ENCODE assay signal across 12 cellular contexts in genomic region chr17:42313773-42314566, GRCh38. TPM values are rescaled to one million over a fixed set of nuclear protein-coding genes. Genes with fewer than 3 reads are reported as not detected.
DNase-seq lines count a peak whose midpoint lies in the region; ATAC-seq and TF ChIP-seq lines count a peak whose summit lies in the region.
"Had no signal": no experiment of that assay in that cellular context is flagged by ENCODE, and none has a peak within 500 bp of the region (broad histone marks: within the 10 kb centered on the region; RNA-seq: fewer than 3 reads in every experiment).

No MANE protein-coding gene starts in this region.

- no peak overlapping the region for H3K4me3 ChIP-seq in DOHH2 (ENCODE audit: low read length)
- no peak overlapping the region for H3K4me3 ChIP-seq in Panc1 (ENCODE audit: low read depth in 2 of 2, low read length in 2 of 2)
- H3K4me3 ChIP-seq in neutrophil (ENCODE audit: low read depth in 1 of 2, low read length in 1 of 2), result no peak overlapping the region
- no peak overlapping the region for H3K4me3 ChIP-seq in GM23248

- no peak for TF ChIP-seq POLR2A in GM18505 (IDR thresholded peaks at IDR 0.05; ENCODE audit: borderline replicate concordance, extremely low read depth, insufficient read depth, insufficient read length)

- H3K9ac ChIP-seq in GM23248, result no peak overlapping the region

- TF ChIP-seq CTCF in DOHH2 (IDR thresholded peaks at IDR 0.05; ENCODE audit: low read depth, low read length, poor library complexity, severe bottlenecking) (no peak), Panc1 (IDR thresholded peaks at IDR 0.05) (no peak), neutrophil (IDR thresholded peaks at IDR 0.05) (no peak)

- in situ Hi-C loops in Panc1 (cut with HindIII; ENCODE audit: low pct_unique_long_range_greater_than_20kb, low sequenced_read_pairs) (no loop called here), GM23248 (cut with MboI) (no loop called here)

- H3K36me3 ChIP-seq in DOHH2 (ENCODE audit: control insufficient read depth, low read length) (no peaks in the 10 kb centered on the region), Panc1 (ENCODE audit: control insufficient read depth, insufficient read depth, low read length) (no peaks in the 10 kb centered on the region; the same call in 1 of the 2 replicates), neutrophil (peaks cover 100% of the 10 kb centered on the region), GM23248 (ENCODE audit: low read depth) (peaks cover 33% of the 10 kb centered on the region)

- H4K20me1 ChIP-seq in DOHH2 (ENCODE audit: control insufficient read depth, insufficient read depth, low read depth, low read length), result no peaks in the 10 kb centered on the region
- no peaks in the 10 kb centered on the region for H4K20me1 ChIP-seq in GM23248 (ENCODE audit: insufficient read depth)

- POLR2A ChIA-PET in Panc1 (lab: Charles Lee), result no interaction called here

- BruUV-seq in Panc1 (replicated peaks; lab: Mats Ljungman, UMichigan), result no TSS peak

- H3K79me2 ChIP-seq in DOHH2 (ENCODE audit: control insufficient read depth, low read length), result no peaks in the 10 kb centered on the region
- H3K79me2 ChIP-seq in GM23248 (ENCODE audit: insufficient read depth), result peaks cover 16% of the 10 kb centered on the region

- no peaks in the 10 kb centered on the region for H3K9me3 ChIP-seq in DOHH2 (ENCODE audit: control insufficient read depth, insufficient read depth, low read length)
- no peaks in the 10 kb centered on the region for H3K9me3 ChIP-seq in Panc1 (ENCODE audit: control insufficient read depth, insufficient read depth, low read depth, low read length)
- H3K9me3 ChIP-seq in neutrophil, result no peaks in the 10 kb centered on the region
- H3K9me3 ChIP-seq in GM23248 (ENCODE audit: low read depth), result no peaks in the 10 kb centered on the region

- CTCF ChIA-PET in Panc1 (lab: Charles Lee), result interaction anchor here (0.6 to 1.7 kb wide), 2 partner anchors 204 to 210 kb away, joined by 4 to 5 read pairs; no protein-coding TSS in a partner anchor

- intact Hi-C loops in Panc1 (cut with micrococcal nuclease; ENCODE audit: unreplicated experiment), result loop anchor here (10.0 kb wide), 1 partner anchor 211 kb away; no protein-coding TSS in a partner anchor

- 80 to 81% methylated on average over 14 of the region's 14 CpGs for WGBS in GM23248 (ENCODE audit: low coverage in 1 of 2, low lambda C conversion rate in 2 of 2, missing lambda C conversion rate in 2 of 2), 2 experiments

- H3K27ac ChIP-seq in DOHH2 (ENCODE audit: low read depth, low read length), result no peak overlapping the region
- H3K27ac ChIP-seq in Panc1 (ENCODE audit: low read length), result peak overlapping the region; percentile 80
- H3K27ac ChIP-seq in neutrophil, result peak overlapping the region; percentile 18
- no peak overlapping the region for H3K27ac ChIP-seq in GM23248

- ATAC-seq in Panc1 (no peak), HG02623 (IDR thresholded peaks at IDR 0.05; ENCODE audit: unreplicated experiment) (no peak), GM18505 (IDR thresholded peaks at IDR 0.05; ENCODE audit: unreplicated experiment) (no peak)

- H3F3A ChIP-seq in DOHH2 (ENCODE audit: control insufficient read depth, insufficient read depth) (peaks cover 18% of the 10 kb centered on the region), GM23248 (ENCODE audit: insufficient read depth) (0 out of 2 replicates have a peak, but pooled peaks cover 20% of the 10 kb centered on the region)

- H3K4me2 ChIP-seq in DOHH2 (ENCODE audit: low read length) (peak overlapping the region; percentile 85), GM23248 (ENCODE audit: unreplicated experiment) (no peak overlapping the region)

- H3K9me2 ChIP-seq in DOHH2 (replicated peaks; ENCODE audit: control insufficient read depth, low read length) (no peaks in the 10 kb centered on the region), GM23248 (ENCODE audit: insufficient read depth) (no peaks in the 10 kb centered on the region)

- no peak overlapping the region for H2AFZ ChIP-seq in GM23248

- H3K4me1 ChIP-seq in DOHH2 (ENCODE audit: control insufficient read depth, low read length) (peaks cover 60% of the 10 kb centered on the region), Panc1 (ENCODE audit: control insufficient read depth, insufficient read depth, low read length) (peaks cover 60% of the 10 kb centered on the region), neutrophil (ENCODE audit: control insufficient read depth in 1 of 2, insufficient read depth in 1 of 2, low read depth in 1 of 2, low read length in 1 of 2) (peaks cover 20 to 25% of the 10 kb centered on the region in 2 experiments), GM23248 (ENCODE audit: insufficient read depth) (peaks cover 12% of the 10 kb centered on the region)

- no peak for DNase-seq in Panc1 (ENCODE audit: low read depth, low spot score)
- peak; percentile 69 for DNase-seq in amniotic epithelial cell (ENCODE audit: low read depth)
- no peak for DNase-seq in GM23248
- DNase-seq in NCI-H187 (lab: John Stamatoyannopoulos, UW), result no peak
- DNase-seq: dermis blood vessel endothelial cell, DMS79 treated with DMSO at 0.1 percent for 48 hours, NCI-H1694 treated with DMSO at 0.1 percent for 48 hours, SHP77 had no signal

- H3K27me3 ChIP-seq in DOHH2 (ENCODE audit: control insufficient read depth, low read length) (no peaks in the 10 kb centered on the region), Panc1 (ENCODE audit: control insufficient read depth, insufficient read depth, low read length) (no peaks in the 10 kb centered on the region), neutrophil (no peaks in the 10 kb centered on the region), GM23248 (replicated peaks; ENCODE audit: insufficient read depth) (no peaks in the 10 kb centered on the region)

RNA-seq across cellular contexts. Expression of gene STAT5A, which starts 25.7 kb away (rescaled TPM):
- 26.7 TPM for total RNA-seq in Panc1 (2021; ENCODE audit: unreplicated experiment)
- polyA plus RNA-seq in Panc1 (2012; ENCODE audit: insufficient read length), result 37.3 TPM
- 21.2 and 26.3 TPM in 2 replicates for total RNA-seq in GM23248 (2014; rRNA removed; shearing (Covaris generic))
- 6.7 and 6.8 TPM in 2 replicates for polyA plus RNA-seq in GM23248 (2016; fragmentation: Nextera tagmentation; extraction: Ambion mirVana)

RNA-seq across cellular contexts. Expression of gene STAT5B, which starts 37.8 kb away (rescaled TPM):
- total RNA-seq in Panc1 (2021; ENCODE audit: unreplicated experiment), result 102 TPM
- polyA plus RNA-seq in Panc1 (2012; ENCODE audit: insufficient read length), result 66.5 TPM
- total RNA-seq in GM23248 (2014; rRNA removed; shearing (Covaris generic)), result 21.8 and 23.5 TPM in 2 replicates
- 11.9 and 13.8 TPM in 2 replicates for polyA plus RNA-seq in GM23248 (2016; fragmentation: Nextera tagmentation; extraction: Ambion mirVana)

Comparison
In these comparisons a context has a peak if more than half of its experiments do, and no peak if none do; other contexts are left out.
1. H3K27ac ChIP-seq: peak in Panc1 (single experiment) and neutrophil (single experiment); none in DOHH2 (single experiment) and GM23248 (single experiment).